ENCODE assay signal across 9 cellular contexts in the genomic region with DNA sequence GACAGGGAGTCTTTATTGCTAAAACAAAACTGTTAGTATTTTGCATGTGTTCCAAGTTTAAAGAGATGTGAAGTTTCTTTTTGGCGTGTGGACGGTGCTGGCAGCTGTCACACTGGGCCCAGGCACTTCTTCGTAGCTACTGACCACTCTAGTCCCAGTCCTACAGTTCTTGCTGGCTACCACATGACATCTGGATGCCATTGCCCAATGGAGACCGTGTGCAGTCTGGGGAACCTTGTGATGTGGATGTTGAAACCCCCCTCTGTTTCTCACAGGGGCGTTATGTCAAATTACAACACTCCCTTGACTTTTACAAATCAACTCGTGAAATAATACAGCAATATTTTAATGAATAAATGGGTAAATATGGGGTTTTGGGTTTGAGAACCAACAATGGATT. TPM values are rescaled to one million over a fixed set of nuclear protein-coding genes. Genes with fewer than 3 reads are reported as not detected.
DNase-seq lines count a peak whose midpoint lies in the region; ATAC-seq and TF ChIP-seq lines count a peak whose summit lies in the region.
"Had no signal": no experiment of that assay in that cellular context is flagged by ENCODE, and none has a peak within 500 bp of the region (broad histone marks: within the 10 kb centered on the region; RNA-seq: fewer than 3 reads in every experiment).

No MANE protein-coding gene starts in this region.

- peak overlapping the region; percentile 97 for H3K4me3 Mint-ChIP-seq in T-helper 17 cell

- peaks cover 20% of the 10 kb centered on the region for H3K4me1 Mint-ChIP-seq in T-helper 17 cell

- intact Hi-C loops in heart right ventricle (cut with DNase I) (loop anchor here in 7 of 10 donors (2.0 to 10.0 kb wide), 9 partner anchors 35 to 148 kb away; a partner anchor contains a TSS), cardiac septum (cut with DNase I) (loop anchor here (2.0 to 10.0 kb wide), 3 partner anchors 22 to 148 kb away; no protein-coding TSS in a partner anchor)

- H3K4me1 ChIP-seq in heart right ventricle: peaks cover 5 to 36% (median 24%) of the 10 kb centered on the region in 9 donors
- peaks cover 13% of the 10 kb centered on the region for H3K4me1 ChIP-seq in foreskin keratinocyte
- H3K4me1 ChIP-seq in Karpas-422 (ENCODE audit: low read length): no peaks in the 10 kb centered on the region

- H3K9me2 ChIP-seq in Karpas-422 (replicated peaks; ENCODE audit: insufficient read depth, low read length): no peaks in the 10 kb centered on the region

- H4K20me1 ChIP-seq in Karpas-422 (ENCODE audit: insufficient read depth, low read depth, low read length): no peaks in the 10 kb centered on the region

- H3K4me3 ChIP-seq in heart right ventricle (peak overlapping the region in 9 of 10 donors; percentile 62 to 92 (median 74)), skin epidermis (peak overlapping the region; percentile 48 to 78 (median 62)), Karpas-422 (ENCODE audit: low read length) (no peak overlapping the region)

- no peak overlapping the region for H3K9ac ChIP-seq in Karpas-422 (ENCODE audit: low read length)

- H3K36me3 Mint-ChIP-seq in T-helper 17 cell (ENCODE audit: low read depth): peaks cover 2% of the 10 kb centered on the region

- H3K36me3 ChIP-seq in heart right ventricle: peaks cover 0 to 4% (median 0%) of the 10 kb centered on the region in 9 donors
- no peaks in the 10 kb centered on the region for H3K36me3 ChIP-seq in Karpas-422 (ENCODE audit: insufficient read depth, low read length)

- ATAC-seq in heart right ventricle: no peak
- peak; percentile 22 for ATAC-seq in HG03045 (IDR thresholded peaks at IDR 0.05; ENCODE audit: unreplicated experiment)
- ATAC-seq in T-helper 17 cell: no peak
- ATAC-seq in foreskin keratinocyte: peak; percentile 7

- H3K4me2 ChIP-seq in Karpas-422 (ENCODE audit: low read depth, low read length, poor library complexity, severe bottlenecking): no peak overlapping the region

- TF ChIP-seq CTCF in heart right ventricle (IDR thresholded peaks at IDR 0.05): no peak
- TF ChIP-seq CTCF in foreskin keratinocyte (conservative IDR thresholded peaks at IDR 0.05): no peak

- H3K9me3 ChIP-seq in heart right ventricle (no peaks in the 10 kb centered on the region), T-helper 17 cell (ENCODE audit: control insufficient read depth, low read length, poor library complexity, severe bottlenecking) (no peaks in the 10 kb centered on the region), Karpas-422 (ENCODE audit: low read length) (no peaks in the 10 kb centered on the region; the same call in none of the 2 replicates)

- no peaks in the 10 kb centered on the region for H3K27me3 Mint-ChIP-seq in T-helper 17 cell

- H3K27ac ChIP-seq in heart right ventricle (peak overlapping the region in 9 of 10 donors; percentile 92 to 100 (median 99)), foreskin keratinocyte (peak overlapping the region; percentile 67), skin epidermis (peak overlapping the region in 18 of 21 experiments; percentile 12 to 100 (median 98)), Karpas-422 (ENCODE audit: low read length) (no peak overlapping the region)

- WGBS in heart right ventricle, 2 donors: 26 to 35% methylated on average over 6 of the region's 6 CpGs

- H3K27ac Mint-ChIP-seq in T-helper 17 cell: peak overlapping the region; percentile 93

- no peak overlapping the region for H2AFZ ChIP-seq in Karpas-422 (ENCODE audit: low read length)

- DNase-seq in heart right ventricle (peak in 1 of 2 donors; percentile 18), cardiac septum (ENCODE audit: low spot score) (no peak), T-helper 17 cell (no peak), foreskin keratinocyte (peak in 1 of 2 donors; percentile 17), Karpas-422 (no peak)
- no peak for DNase-seq in activated CD4-positive, CD25-positive, alpha-beta regulatory T cell (lab: John Stamatoyannopoulos, UW)
- DNase-seq: left cardiac atrium had no signal

- H3K27me3 ChIP-seq in heart right ventricle (no peaks in the 10 kb centered on the region), foreskin keratinocyte (no peaks in the 10 kb centered on the region), Karpas-422 (ENCODE audit: low read length) (no peaks in the 10 kb centered on the region)

- no peaks in the 10 kb centered on the region for H3K79me2 ChIP-seq in Karpas-422 (ENCODE audit: low read length)

RNA-seq across cellular contexts. Expression of a gene that starts 1.1 kb away (rescaled TPM):
- total RNA-seq in heart right ventricle (10 to 100 TPM; 10.7 to 20.9 (median 15.5) TPM), cardiac septum (12.6 TPM), T-helper 17 cell (10 to 100 TPM in 1 of 2 donors, 1 to 10 TPM in 1; 9.8 to 12.7 TPM), foreskin keratinocyte (55.8 and 66.5 TPM in 2 replicates)
- polyA plus RNA-seq in heart right ventricle (1 to 10 TPM; 3.7 to 4.5 TPM), foreskin keratinocyte (7.4 and 11.6 TPM in 2 replicates)
- total RNA-seq in Karpas-422 (2014; rRNA removed; shearing (Covaris generic); ENCODE audit: low replicate concordance): not detected in 2 replicates

Comparison
In these comparisons a context has a peak if more than half of its experiments do, and no peak if none do; other contexts are left out.
1. ATAC-seq: peak in HG03045 (single experiment) and foreskin keratinocyte (single experiment); none in heart right ventricle (0 of 8) and T-helper 17 cell (single experiment).
2. RNA of a gene that starts 1.1 kb away (total RNA-seq): 55.8 to 66.5 TPM in foreskin keratinocyte, 10.7 to 20.9 TPM in heart right ventricle, 9.8 to 12.7 TPM in T-helper 17 cell and 12.6 TPM in cardiac septum (single experiment); not detected in Karpas-422; every median in the first group is over 10 times any median in the second.